29 cellular contexts compared by ENCODE assay signal in genomic region chr15:49435201-49435600, GRCh38. TPM values are rescaled to one million over a fixed set of nuclear protein-coding genes. Genes with fewer than 3 reads are reported as not detected.
A peak's percentile ranks its signal among the peaks of the same experiment; 100 is the strongest.
DNase-seq lines count a peak whose midpoint lies in the region; ATAC-seq and TF ChIP-seq lines count a peak whose summit lies in the region.
"Had no signal": no experiment of that assay in that cellular context is flagged by ENCODE, and none has a peak within 500 bp of the region (broad histone marks: within the 10 kb centered on the region; RNA-seq: fewer than 3 reads in every experiment).

No MANE protein-coding gene starts in this region.

- no peaks in the 10 kb centered on the region for H3K9me3 Mint-ChIP-seq in activated T-helper 17 cell treated with anti-CD3 and anti-CD28 coated beads, Interleukin-2, amount 50 U/mL, for 72 hours
- H3K9me3 Mint-ChIP-seq: activated B cell treated with CpG ODN at 0.5 μM for 24 hours; activated CD4-positive, alpha-beta memory T cell treated with anti-CD3 and anti-CD28 coated beads for 36 hours; activated naive CD8-positive, alpha-beta T cell treated with anti-CD3 and anti-CD28 coated beads for 36 hours; stimulated activated naive B cell treated with anti-CD40 and anti-IgM and Interleukin-4, amounts not matched to agents 10 μg/mL and 1 μg/mL and 100 μg/mL, for 72 hours had no signal

- H3K27ac Mint-ChIP-seq in activated T-helper 17 cell treated with anti-CD3 and anti-CD28 coated beads, Interleukin-2, amount 50 U/mL, for 72 hours: no peak overlapping the region
- H3K27ac Mint-ChIP-seq: activated B cell treated with CpG ODN at 0.5 μM for 24 hours; activated CD4-positive, alpha-beta memory T cell treated with anti-CD3 and anti-CD28 coated beads for 36 hours; activated naive CD8-positive, alpha-beta T cell treated with anti-CD3 and anti-CD28 coated beads for 36 hours; CD14-positive monocyte; stimulated activated naive B cell treated with anti-CD40 and anti-IgM and Interleukin-4, amounts not matched to agents 10 μg/mL and 1 μg/mL and 100 μg/mL, for 72 hours had no signal

- H3K9me3 ChIP-seq in left lung (no peaks in the 10 kb centered on the region), smooth muscle cell (replicated peaks; ENCODE audit: low read depth) (no peaks in the 10 kb centered on the region)
- H3K9me3 ChIP-seq: gastrocnemius medialis, suprapubic skin had no signal

- H3K27me3 Mint-ChIP-seq in activated T-helper 17 cell treated with anti-CD3 and anti-CD28 coated beads, Interleukin-2, amount 50 U/mL, for 72 hours: peaks cover 10% of the 10 kb centered on the region
- H3K27me3 Mint-ChIP-seq: activated B cell treated with CpG ODN at 0.5 μM for 24 hours; activated naive CD8-positive, alpha-beta T cell treated with anti-CD3 and anti-CD28 coated beads for 36 hours; stimulated activated naive B cell treated with anti-CD40 and anti-IgM and Interleukin-4, amounts not matched to agents 10 μg/mL and 1 μg/mL and 100 μg/mL, for 72 hours had no signal

- H4K20me1 ChIP-seq in smooth muscle cell (ENCODE audit: low read depth): peaks cover 99% of the 10 kb centered on the region

- no peak overlapping the region for H3K4me3 Mint-ChIP-seq in activated T-helper 17 cell treated with anti-CD3 and anti-CD28 coated beads, Interleukin-2, amount 50 U/mL, for 72 hours
- H3K4me3 Mint-ChIP-seq: activated B cell treated with CpG ODN at 0.5 μM for 24 hours; activated CD4-positive, alpha-beta memory T cell treated with anti-CD3 and anti-CD28 coated beads for 36 hours; activated naive CD8-positive, alpha-beta T cell treated with anti-CD3 and anti-CD28 coated beads for 36 hours; CD14-positive monocyte; stimulated activated naive B cell treated with anti-CD40 and anti-IgM and Interleukin-4, amounts not matched to agents 10 μg/mL and 1 μg/mL and 100 μg/mL, for 72 hours had no signal

- no peaks in the 10 kb centered on the region for H3F3A ChIP-seq in smooth muscle cell (ENCODE audit: low read depth)

- H3K4me1 ChIP-seq in left lung (peaks cover 4 to 18% of the 10 kb centered on the region in 2 donors), smooth muscle cell (ENCODE audit: low read depth) (peaks cover 4% of the 10 kb centered on the region)
- H3K4me1 ChIP-seq: gastrocnemius medialis had no signal

- in situ Hi-C loops in brain microvascular endothelial cell (cut with HindIII; ENCODE audit: low pct_ligation_motif_present, low sequenced_read_pairs): no loop called here

- DNase-seq in HCEC 1CT (peak; percentile 51), brain microvascular endothelial cell (peak; percentile 43), left lung (no peak), smooth muscle cell (lab: John Stamatoyannopoulos, UW; ENCODE audit: unreplicated experiment) (no peak)
- DNase-seq in activated CD4-positive, alpha-beta T cell treated with anti-CD3 and anti-CD28 coated beads, Interleukin-2, amount 50 U/mL, for 1 hour: no peak
- DNase-seq: activated B cell treated with CpG ODN at 0.5 μM for 24 hours; activated CD4-positive, alpha-beta memory T cell treated with anti-CD3 and anti-CD28 coated beads for 36 hours; activated effector memory CD4-positive, alpha-beta T cell treated with Interleukin-2 at 50 U/mL for 16 hours; activated naive CD8-positive, alpha-beta T cell treated with anti-CD3 and anti-CD28 coated beads for 36 hours; Calu3; DND-41; gastrocnemius medialis; hypothalamus; NCI-H1105 treated with DMSO at 0.1 percent for 48 hours; NCI-H2081 treated with DMSO at 0.1 percent for 48 hours; NCI-H446 treated with DMSO at 0.1 percent for 48 hours; posterior cingulate gyrus; stimulated activated naive B cell treated with anti-CD40 and anti-IgM and Interleukin-4, amounts not matched to agents 10 μg/mL and 1 μg/mL and 100 μg/mL, for 72 hours had no signal

- H2AFZ ChIP-seq in smooth muscle cell (ENCODE audit: low read depth): no peak overlapping the region

- no peaks in the 10 kb centered on the region for H3K36me3 Mint-ChIP-seq in activated T-helper 17 cell treated with anti-CD3 and anti-CD28 coated beads, Interleukin-2, amount 50 U/mL, for 72 hours (ENCODE audit: low read depth)
- H3K36me3 Mint-ChIP-seq: activated CD4-positive, alpha-beta memory T cell treated with anti-CD3 and anti-CD28 coated beads for 36 hours; activated naive CD8-positive, alpha-beta T cell treated with anti-CD3 and anti-CD28 coated beads for 36 hours; CD14-positive monocyte; stimulated activated naive B cell treated with anti-CD40 and anti-IgM and Interleukin-4, amounts not matched to agents 10 μg/mL and 1 μg/mL and 100 μg/mL, for 72 hours had no signal

- no peaks in the 10 kb centered on the region for H3K27me3 ChIP-seq in brain microvascular endothelial cell (replicated peaks)
- no peaks in the 10 kb centered on the region for H3K27me3 ChIP-seq in left lung
- no peaks in the 10 kb centered on the region for H3K27me3 ChIP-seq in smooth muscle cell (ENCODE audit: low read depth)
- H3K27me3 ChIP-seq: gastrocnemius medialis, suprapubic skin had no signal

- ATAC-seq in left lung: peak; percentile 36
- ATAC-seq in activated T-helper 17 cell treated with anti-CD3 and anti-CD28 coated beads, Interleukin-2, amount 50 U/mL, for 72 hours (replicated peaks): no peak
- ATAC-seq in HG02981 (IDR thresholded peaks at IDR 0.05; ENCODE audit: unreplicated experiment): no peak
- ATAC-seq: gastrocnemius medialis; HCT116; HepG2; Right ventricle myocardium inferior; stimulated activated naive B cell treated with anti-CD40 and anti-IgM and Interleukin-4, amounts not matched to agents 10 μg/mL and 1 μg/mL and 100 μg/mL, for 72 hours had no signal

- no peaks in the 10 kb centered on the region for H3K4me1 Mint-ChIP-seq in activated T-helper 17 cell treated with anti-CD3 and anti-CD28 coated beads, Interleukin-2, amount 50 U/mL, for 72 hours

- peaks cover 53% of the 10 kb centered on the region for H3K79me2 ChIP-seq in smooth muscle cell (ENCODE audit: low read depth)

- peak overlapping the region; percentile 69 for H3K4me2 ChIP-seq in smooth muscle cell

- TF ChIP-seq CTCF in brain microvascular endothelial cell (IDR thresholded peaks at IDR 0.05; ENCODE audit: low read depth, low read length, missing control alignments) (no peak), left lung (IDR thresholded peaks at IDR 0.05) (no peak), smooth muscle cell (IDR thresholded peaks at IDR 0.05; ENCODE audit: borderline replicate concordance, insufficient read depth, poor library complexity, severe bottlenecking) (no peak)

- intact Hi-C loops in left lung (cut with DNase I): no loop called here

- H3K9ac ChIP-seq in smooth muscle cell (ENCODE audit: low read depth): no peak overlapping the region

- no peaks in the 10 kb centered on the region for H3K36me3 ChIP-seq in brain microvascular endothelial cell (replicated peaks)
- no peaks in the 10 kb centered on the region for H3K36me3 ChIP-seq in left lung
- H3K36me3 ChIP-seq in smooth muscle cell (ENCODE audit: low read depth): no peaks in the 10 kb centered on the region
- H3K36me3 ChIP-seq: gastrocnemius medialis, suprapubic skin had no signal

- WGBS in smooth muscle cell (ENCODE audit: low lambda C conversion rate): 68% methylated on average over 1 of the region's 1 CpG

- no peak overlapping the region for H3K4me3 ChIP-seq in brain microvascular endothelial cell (ENCODE audit: low read depth, low read length)
- no peak overlapping the region for H3K4me3 ChIP-seq in left lung
- H3K4me3 ChIP-seq in smooth muscle cell: no peak overlapping the region
- H3K4me3 ChIP-seq: gastrocnemius medialis, suprapubic skin had no signal

- no peak overlapping the region for H3K27ac ChIP-seq in brain microvascular endothelial cell
- H3K27ac ChIP-seq in left lung: no peak overlapping the region
- H3K27ac ChIP-seq in smooth muscle cell (ENCODE audit: low read depth): no peak overlapping the region
- H3K27ac ChIP-seq: epithelial cell of prostate, gastrocnemius medialis, HL-60, suprapubic skin had no signal

RNA-seq across cellular contexts. Expression of gene FGF7, which starts 12.2 kb away (rescaled TPM):
- total RNA-seq in left lung (10 to 100 TPM; 29.6 to 31.8 TPM), smooth muscle cell (358 and 430 TPM in 2 replicates)
- polyA plus RNA-seq in smooth muscle cell: 210 and 281 TPM in 2 replicates
- total RNA-seq in activated T-helper 17 cell treated with anti-CD3 and anti-CD28 coated beads, Interleukin-2, amount 50 U/mL, for 72 hours: not detected
- total RNA-seq: activated CD4-positive, alpha-beta memory T cell treated with anti-CD3 and anti-CD28 coated beads for 36 hours; activated naive CD8-positive, alpha-beta T cell treated with anti-CD3 and anti-CD28 coated beads for 36 hours; Calu3; chondrocyte; HepG2; OCI-LY7 had no signal
- polyA plus RNA-seq: CD14-positive monocyte, HepG2 had no signal

Comparison
In these comparisons a context has a peak if more than half of its experiments do, and no peak if none do; other contexts are left out.
1. DNase-seq: peak in HCEC 1CT (single experiment) and brain microvascular endothelial cell (single experiment); none in left lung (0 of 2), smooth muscle cell (single experiment) and activated CD4-positive, alpha-beta T cell treated with anti-CD3 and anti-CD28 coated beads, Interleukin-2, amount 50 U/mL, for 1 hour (single experiment).
2. RNA of gene FGF7, which starts 12.2 kb away (total RNA-seq): 358 to 430 TPM in smooth muscle cell and 29.6 to 31.8 TPM in left lung; not detected in activated T-helper 17 cell treated with anti-CD3 and anti-CD28 coated beads, Interleukin-2, amount 50 U/mL, for 72 hours; every median in the first group is over 10 times any median in the second.